ENCODE assay signal across 1 cellular context in the genomic region with DNA sequence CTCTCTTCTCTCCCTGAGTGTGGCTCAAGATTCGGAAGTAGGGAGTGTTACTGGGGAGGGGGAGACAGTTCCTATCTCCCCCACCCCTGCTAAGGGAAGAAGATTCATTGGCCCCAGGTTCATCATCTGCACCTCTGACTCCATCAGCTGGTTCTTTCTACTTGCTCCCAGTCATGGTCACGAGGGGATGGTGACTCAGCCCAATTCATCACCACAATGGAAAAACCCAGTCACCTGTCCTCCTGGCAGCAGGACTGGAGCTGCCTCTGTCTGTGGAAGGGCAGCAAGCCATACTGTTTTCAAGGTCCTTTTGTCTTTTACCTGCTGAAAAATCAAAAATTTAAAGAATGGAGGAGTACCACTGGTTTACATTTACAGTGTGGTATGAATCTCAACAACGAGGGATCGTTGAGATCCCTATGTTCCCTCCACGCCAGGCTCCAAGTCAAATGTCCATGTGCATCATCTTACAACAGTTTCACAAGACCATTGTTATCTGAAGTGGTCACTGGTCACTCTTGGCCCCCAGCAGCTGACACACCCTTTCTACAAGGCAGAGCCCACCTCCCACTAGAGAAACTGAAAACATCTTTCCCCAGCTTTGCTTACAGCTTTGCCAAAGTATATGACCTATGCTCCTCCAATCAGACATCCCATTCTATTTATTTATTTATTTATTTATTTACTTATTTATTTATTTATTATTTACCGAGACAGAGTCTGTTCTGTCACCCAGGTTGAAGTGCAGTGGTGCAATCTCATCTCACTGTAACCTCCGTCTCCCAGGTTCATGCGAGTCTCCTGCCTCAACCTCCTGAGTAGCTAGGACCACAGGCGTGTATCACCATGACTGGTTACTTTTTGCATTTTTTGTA.
TF ChIP-seq lines count a peak whose summit lies in the region.

No MANE protein-coding gene starts in this region.

TF ChIP-seq in K562, 482 proteins besides CTCF, POLR2A, EP300 and RAD21 (continues in another document):
- TF ChIP-seq NR2C1 (IDR thresholded peaks at IDR 0.05) (no peak), NR2C1 (tag; IDR thresholded peaks at IDR 0.05) (peak; percentile 47; the same call in 1 of the 2 replicates), HDAC8 (tag; IDR thresholded peaks at IDR 0.05) (no peak), ATF3 (IDR thresholded peaks at IDR 0.05) (peak; percentile 94), ATF3 (CRISPR knock-in tag; conservative IDR thresholded peaks at IDR 0.05) (peak; percentile 82), MBD2 (IDR thresholded peaks at IDR 0.05; ENCODE audit: borderline replicate concordance, low read depth) (no peak), CLOCK (CRISPR knock-in tag; IDR thresholded peaks at IDR 0.05; ENCODE audit: borderline replicate concordance) (no peak), KDM1A (IDR thresholded peaks at IDR 0.05) (no peak), ZNF408 (CRISPR knock-in tag; IDR thresholded peaks at IDR 0.05; ENCODE audit: low read depth) (no peak), EGR1 (conservative IDR thresholded peaks at IDR 0.05) (no peak), SRF (CRISPR knock-in tag; IDR thresholded peaks at IDR 0.05) (no peak), DNMT1 (IDR thresholded peaks at IDR 0.05) (no peak), ZNF277 (CRISPR knock-in tag; IDR thresholded peaks at IDR 0.05; ENCODE audit: borderline replicate concordance) (no peak), BDP1 (IDR thresholded peaks at IDR 0.05; ENCODE audit: insufficient read depth, insufficient read length) (no peak), TOE1 (IDR thresholded peaks at IDR 0.05; ENCODE audit: borderline replicate concordance) (peak; percentile 68; the same call in 1 of the 2 replicates), TOE1 (CRISPR knock-in tag; IDR thresholded peaks at IDR 0.05; ENCODE audit: borderline replicate concordance, low read depth) (no peak), SMAD2 (IDR thresholded peaks at IDR 0.05; ENCODE audit: low read depth, low read length) (no peak), ZNF311 (CRISPR knock-in tag; IDR thresholded peaks at IDR 0.05) (no peak), SMAD1 (IDR thresholded peaks at IDR 0.05; ENCODE audit: low read depth, low read length, partially characterized antibody) (no peak), HMGN3 (IDR thresholded peaks at IDR 0.05; ENCODE audit: borderline replicate concordance, extremely low read depth, insufficient read length, low read depth, low read length) (no peak), RCOR1 (IDR thresholded peaks at IDR 0.05; ENCODE audit: borderline replicate concordance in 1 of 2, low read depth in 2 of 2, low read length in 2 of 2) (peak in 1 of 2 experiments; percentile 36; a peak in 1 of 4 replicates), WHSC1 (IDR thresholded peaks at IDR 0.05; ENCODE audit: low read length) (no peak), CEBPB (tag; IDR thresholded peaks at IDR 0.05) (peak; percentile 40; the same call in 1 of the 2 replicates), ZC3H8 (IDR thresholded peaks at IDR 0.05) (no peak), MAZ (CRISPR knock-in tag; conservative IDR thresholded peaks at IDR 0.05 in 1 of 2, IDR thresholded peaks at IDR 0.05 in 1 of 2) (peak in 1 of 2 experiments; percentile 41; a peak in 1 of 4 replicates), NBN (IDR thresholded peaks at IDR 0.05; ENCODE audit: low read depth) (no peak), HMG20B (CRISPR knock-in tag; IDR thresholded peaks at IDR 0.05) (no peak), MBD1 (CRISPR knock-in tag; IDR thresholded peaks at IDR 0.05) (no peak), NFRKB (IDR thresholded peaks at IDR 0.05; ENCODE audit: low read depth) (no peak)
- TF ChIP-seq, protein P1, sequence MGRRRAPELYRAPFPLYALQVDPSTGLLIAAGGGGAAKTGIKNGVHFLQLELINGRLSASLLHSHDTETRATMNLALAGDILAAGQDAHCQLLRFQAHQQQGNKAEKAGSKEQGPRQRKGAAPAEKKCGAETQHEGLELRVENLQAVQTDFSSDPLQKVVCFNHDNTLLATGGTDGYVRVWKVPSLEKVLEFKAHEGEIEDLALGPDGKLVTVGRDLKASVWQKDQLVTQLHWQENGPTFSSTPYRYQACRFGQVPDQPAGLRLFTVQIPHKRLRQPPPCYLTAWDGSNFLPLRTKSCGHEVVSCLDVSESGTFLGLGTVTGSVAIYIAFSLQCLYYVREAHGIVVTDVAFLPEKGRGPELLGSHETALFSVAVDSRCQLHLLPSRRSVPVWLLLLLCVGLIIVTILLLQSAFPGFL (CRISPR knock-in tag; IDR thresholded peaks at IDR 0.05): no peak
- TF ChIP-seq, protein P2, sequence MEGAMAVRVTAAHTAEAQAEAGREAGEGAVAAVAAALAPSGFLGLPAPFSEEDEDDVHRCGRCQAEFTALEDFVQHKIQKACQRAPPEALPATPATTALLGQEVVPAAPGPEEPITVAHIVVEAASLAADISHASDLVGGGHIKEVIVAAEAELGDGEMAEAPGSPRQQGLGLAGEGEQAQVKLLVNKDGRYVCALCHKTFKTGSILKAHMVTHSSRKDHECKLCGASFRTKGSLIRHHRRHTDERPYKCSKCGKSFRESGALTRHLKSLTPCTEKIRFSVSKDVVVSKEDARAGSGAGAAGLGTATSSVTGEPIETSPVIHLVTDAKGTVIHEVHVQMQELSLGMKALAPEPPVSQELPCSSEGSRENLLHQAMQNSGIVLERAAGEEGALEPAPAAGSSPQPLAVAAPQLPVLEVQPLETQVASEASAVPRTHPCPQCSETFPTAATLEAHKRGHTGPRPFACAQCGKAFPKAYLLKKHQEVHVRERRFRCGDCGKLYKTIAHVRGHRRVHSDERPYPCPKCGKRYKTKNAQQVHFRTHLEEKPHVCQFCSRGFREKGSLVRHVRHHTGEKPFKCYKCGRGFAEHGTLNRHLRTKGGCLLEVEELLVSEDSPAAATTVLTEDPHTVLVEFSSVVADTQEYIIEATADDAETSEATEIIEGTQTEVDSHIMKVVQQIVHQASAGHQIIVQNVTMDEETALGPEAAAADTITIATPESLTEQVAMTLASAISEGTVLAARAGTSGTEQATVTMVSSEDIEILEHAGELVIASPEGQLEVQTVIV (CRISPR knock-in tag; IDR thresholded peaks at IDR 0.05; ENCODE audit: borderline replicate concordance): no peak
- TF ChIP-seq, protein P3, sequence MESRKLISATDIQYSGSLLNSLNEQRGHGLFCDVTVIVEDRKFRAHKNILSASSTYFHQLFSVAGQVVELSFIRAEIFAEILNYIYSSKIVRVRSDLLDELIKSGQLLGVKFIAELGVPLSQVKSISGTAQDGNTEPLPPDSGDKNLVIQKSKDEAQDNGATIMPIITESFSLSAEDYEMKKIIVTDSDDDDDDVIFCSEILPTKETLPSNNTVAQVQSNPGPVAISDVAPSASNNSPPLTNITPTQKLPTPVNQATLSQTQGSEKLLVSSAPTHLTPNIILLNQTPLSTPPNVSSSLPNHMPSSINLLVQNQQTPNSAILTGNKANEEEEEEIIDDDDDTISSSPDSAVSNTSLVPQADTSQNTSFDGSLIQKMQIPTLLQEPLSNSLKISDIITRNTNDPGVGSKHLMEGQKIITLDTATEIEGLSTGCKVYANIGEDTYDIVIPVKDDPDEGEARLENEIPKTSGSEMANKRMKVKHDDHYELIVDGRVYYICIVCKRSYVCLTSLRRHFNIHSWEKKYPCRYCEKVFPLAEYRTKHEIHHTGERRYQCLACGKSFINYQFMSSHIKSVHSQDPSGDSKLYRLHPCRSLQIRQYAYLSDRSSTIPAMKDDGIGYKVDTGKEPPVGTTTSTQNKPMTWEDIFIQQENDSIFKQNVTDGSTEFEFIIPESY (CRISPR knock-in tag; IDR thresholded peaks at IDR 0.05): no peak
- TF ChIP-seq, protein P4, sequence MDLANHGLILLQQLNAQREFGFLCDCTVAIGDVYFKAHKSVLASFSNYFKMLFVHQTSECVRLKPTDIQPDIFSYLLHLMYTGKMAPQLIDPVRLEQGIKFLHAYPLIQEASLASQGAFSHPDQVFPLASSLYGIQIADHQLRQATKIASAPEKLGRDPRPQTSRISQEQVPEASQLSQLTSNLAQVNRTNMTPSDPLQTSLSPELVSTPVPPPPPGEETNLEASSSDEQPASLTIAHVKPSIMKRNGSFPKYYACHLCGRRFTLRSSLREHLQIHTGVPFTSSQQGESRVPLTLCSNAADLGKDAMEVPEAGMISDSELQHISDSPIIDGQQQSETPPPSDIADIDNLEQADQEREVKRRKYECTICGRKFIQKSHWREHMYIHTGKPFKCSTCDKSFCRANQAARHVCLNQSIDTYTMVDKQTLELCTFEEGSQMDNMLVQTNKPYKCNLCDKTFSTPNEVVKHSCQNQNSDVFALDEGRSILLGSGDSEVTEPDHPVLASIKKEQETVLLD (IDR thresholded peaks at IDR 0.05): no peak
- TF ChIP-seq, protein P5, sequence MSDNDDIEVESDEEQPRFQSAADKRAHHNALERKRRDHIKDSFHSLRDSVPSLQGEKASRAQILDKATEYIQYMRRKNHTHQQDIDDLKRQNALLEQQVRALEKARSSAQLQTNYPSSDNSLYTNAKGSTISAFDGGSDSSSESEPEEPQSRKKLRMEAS (CRISPR knock-in tag; IDR thresholded peaks at IDR 0.05): no peak
- TF ChIP-seq, protein P6, sequence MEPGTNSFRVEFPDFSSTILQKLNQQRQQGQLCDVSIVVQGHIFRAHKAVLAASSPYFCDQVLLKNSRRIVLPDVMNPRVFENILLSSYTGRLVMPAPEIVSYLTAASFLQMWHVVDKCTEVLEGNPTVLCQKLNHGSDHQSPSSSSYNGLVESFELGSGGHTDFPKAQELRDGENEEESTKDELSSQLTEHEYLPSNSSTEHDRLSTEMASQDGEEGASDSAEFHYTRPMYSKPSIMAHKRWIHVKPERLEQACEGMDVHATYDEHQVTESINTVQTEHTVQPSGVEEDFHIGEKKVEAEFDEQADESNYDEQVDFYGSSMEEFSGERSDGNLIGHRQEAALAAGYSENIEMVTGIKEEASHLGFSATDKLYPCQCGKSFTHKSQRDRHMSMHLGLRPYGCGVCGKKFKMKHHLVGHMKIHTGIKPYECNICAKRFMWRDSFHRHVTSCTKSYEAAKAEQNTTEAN (CRISPR knock-in tag; IDR thresholded peaks at IDR 0.05): no peak
- TF ChIP-seq, protein P7, sequence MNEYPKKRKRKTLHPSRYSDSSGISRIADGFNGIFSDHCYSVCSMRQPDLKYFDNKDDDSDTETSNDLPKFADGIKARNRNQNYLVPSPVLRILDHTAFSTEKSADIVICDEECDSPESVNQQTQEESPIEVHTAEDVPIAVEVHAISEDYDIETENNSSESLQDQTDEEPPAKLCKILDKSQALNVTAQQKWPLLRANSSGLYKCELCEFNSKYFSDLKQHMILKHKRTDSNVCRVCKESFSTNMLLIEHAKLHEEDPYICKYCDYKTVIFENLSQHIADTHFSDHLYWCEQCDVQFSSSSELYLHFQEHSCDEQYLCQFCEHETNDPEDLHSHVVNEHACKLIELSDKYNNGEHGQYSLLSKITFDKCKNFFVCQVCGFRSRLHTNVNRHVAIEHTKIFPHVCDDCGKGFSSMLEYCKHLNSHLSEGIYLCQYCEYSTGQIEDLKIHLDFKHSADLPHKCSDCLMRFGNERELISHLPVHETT (CRISPR knock-in tag; conservative IDR thresholded peaks at IDR 0.05 in 1 of 2, IDR thresholded peaks at IDR 0.05 in 1 of 2): peak in 1 of 2 experiments; percentile 46; a peak in 1 of 4 replicates
